ENCODE assay signal across 19 cellular contexts in genomic region chr4:28267166-28267565, GRCh38.
DNase-seq lines count a peak whose midpoint lies in the region; ATAC-seq, FAIRE-seq and TF ChIP-seq lines count a peak whose summit lies in the region.
"Had no signal": no experiment of that assay in that cellular context is flagged by ENCODE, and none has a peak within 500 bp of the region (broad histone marks: within the 10 kb centered on the region; RNA-seq: fewer than 3 reads in every experiment).

No MANE protein-coding gene starts in this region.

- H3K36me3 ChIP-seq in ACC112 (ENCODE audit: insufficient read depth, low read length) = no peaks in the 10 kb centered on the region
- no peaks in the 10 kb centered on the region for H3K36me3 ChIP-seq in bronchial epithelial cell (ENCODE audit: control insufficient read depth, insufficient read depth, low read length)
- H3K36me3 ChIP-seq: BLaER1 treated with 17β-estradiol and CSF1 and Interleukin-3, amounts not matched to agents 10 nM and 100 nM had no signal

- no peak overlapping the region for H3K27ac ChIP-seq in ACC112 (ENCODE audit: low read depth, low read length)
- H3K27ac ChIP-seq: BLaER1 treated with 17β-estradiol and CSF1 and Interleukin-3, amounts not matched to agents 10 nM and 100 nM; HL-60 had no signal

- peak overlapping the region; percentile 39 for H2AFZ ChIP-seq in ACC112 (ENCODE audit: low read length, unreplicated experiment)
- H2AFZ ChIP-seq: GM23338 had no signal

- ATAC-seq in HG03432 (IDR thresholded peaks at IDR 0.05; ENCODE audit: unreplicated experiment) = no peak
- ATAC-seq: CD8-positive, alpha-beta T cell; GM23338; K562 had no signal

- no peak for FAIRE-seq in bronchial epithelial cell (lab: Jason Lieb, UNC)
- FAIRE-seq: G401.6, GM12891, GM18507, H54, K562 had no signal

- H3K27me3 ChIP-seq in ACC112 (ENCODE audit: insufficient read depth, low read length) (no peaks in the 10 kb centered on the region), bronchial epithelial cell (ENCODE audit: control insufficient read depth, insufficient read depth, low read length) (no peaks in the 10 kb centered on the region)
- H3K27me3 ChIP-seq: BLaER1 treated with 17β-estradiol and CSF1 and Interleukin-3, amounts not matched to agents 10 nM and 100 nM had no signal

- H3K4me3 ChIP-seq in ACC112 (ENCODE audit: low read depth, low read length) (no peak overlapping the region), bronchial epithelial cell (ENCODE audit: low read depth, low read length) (no peak overlapping the region)
- H3K4me3 ChIP-seq: BLaER1 treated with 17β-estradiol and CSF1 and Interleukin-3, amounts not matched to agents 10 nM and 100 nM; GM23338; K562 had no signal

- no peaks in the 10 kb centered on the region for H3K79me2 ChIP-seq in ACC112 (ENCODE audit: control insufficient read depth, insufficient read depth, low read length, unreplicated experiment)

- TF ChIP-seq CTCF in bronchial epithelial cell (IDR thresholded peaks at IDR 0.05; ENCODE audit: insufficient read depth, low read length, severe bottlenecking) = no peak

- peak; percentile 40 for DNase-seq in EL
- DNase-seq in bronchial epithelial cell (ENCODE audit: low read depth) = peak; percentile 59
- DNase-seq in kidney tubule cell (ENCODE audit: low spot score) = peak; percentile 55
- DNase-seq in T-helper 9 cell = no peak
- no peak for DNase-seq in putamen (ENCODE audit: low spot score)
- DNase-seq: 8988T; CD8-positive, alpha-beta T cell; COR-L47; HCEC 1CT had no signal

- H3K4me1 ChIP-seq in ACC112 (ENCODE audit: control insufficient read depth, insufficient read depth, low read length, unreplicated experiment) = no peaks in the 10 kb centered on the region
- H3K4me1 ChIP-seq: BLaER1 treated with 17β-estradiol and CSF1 and Interleukin-3, amounts not matched to agents 10 nM and 100 nM had no signal

Comparison
In these comparisons a context has a peak if more than half of its experiments do, and no peak if none do; other contexts are left out.
1. DNase-seq: peak in EL (single experiment), bronchial epithelial cell (single experiment) and kidney tubule cell (single experiment); none in T-helper 9 cell (single experiment) and putamen (single experiment).